11 cellular contexts compared by ENCODE assay signal in genomic region chr4:1266881-1267763, GRCh38. TPM values are rescaled to one million over a fixed set of nuclear protein-coding genes. Genes with fewer than 3 reads are reported as not detected.
DNase-seq lines count a peak whose midpoint lies in the region; ATAC-seq and FAIRE-seq lines count a peak whose summit lies in the region.
"Had no signal": no experiment of that assay in that cellular context is flagged by ENCODE, and none has a peak within 500 bp of the region (broad histone marks: within the 10 kb centered on the region; RNA-seq: fewer than 3 reads in every experiment).

No MANE protein-coding gene starts in this region.

- peaks cover 0 to 2% of the 10 kb centered on the region in 2 donors for H3K27me3 Mint-ChIP-seq in CD8-positive, alpha-beta memory T cell
- H3K27me3 Mint-ChIP-seq in activated CD4-positive, alpha-beta memory T cell treated with anti-CD3 and anti-CD28 coated beads, Interleukin-2, amount 10 ng/mL, durations not matched to agents 7 days and 5 days: no peaks in the 10 kb centered on the region
- H3K27me3 Mint-ChIP-seq in naive thymus-derived CD4-positive, alpha-beta T cell: no peaks in the 10 kb centered on the region
- H3K27me3 Mint-ChIP-seq: type B pancreatic cell had no signal

- H3K4me3 Mint-ChIP-seq in CD8-positive, alpha-beta memory T cell: peak overlapping the region; percentile 77 to 95 (median 83)
- H3K4me3 Mint-ChIP-seq in activated CD4-positive, alpha-beta memory T cell treated with anti-CD3 and anti-CD28 coated beads, Interleukin-2, amount 10 ng/mL, durations not matched to agents 7 days and 5 days: peak overlapping the region; percentile 65
- H3K4me3 Mint-ChIP-seq in naive thymus-derived CD4-positive, alpha-beta T cell: peak overlapping the region; percentile 49 to 87 (median 72)
- H3K4me3 Mint-ChIP-seq: type B pancreatic cell had no signal

- FAIRE-seq in GM18507 (lab: Jason Lieb, UNC): peak; percentile 64

- H3K27me3 ChIP-seq in CD8-positive, alpha-beta memory T cell (ENCODE audit: insufficient read depth, low read length, poor library complexity, severe bottlenecking): no peaks in the 10 kb centered on the region
- no peaks in the 10 kb centered on the region for H3K27me3 ChIP-seq in naive thymus-derived CD4-positive, alpha-beta T cell (ENCODE audit: control insufficient read depth in 2 of 2, insufficient read depth in 2 of 2, low read length in 2 of 2)
- H3K27me3 ChIP-seq: left lung, SJSA1 had no signal

- no peaks in the 10 kb centered on the region for H3K36me3 ChIP-seq in CD8-positive, alpha-beta memory T cell (ENCODE audit: insufficient read depth, low read length)
- H3K36me3 ChIP-seq in naive thymus-derived CD4-positive, alpha-beta T cell (ENCODE audit: control insufficient read depth in 2 of 3, insufficient read depth in 3 of 3, low read length in 3 of 3): no peaks in the 10 kb centered on the region
- H3K36me3 ChIP-seq: left lung, SJSA1 had no signal

- H3K27ac Mint-ChIP-seq in CD8-positive, alpha-beta memory T cell: peak overlapping the region; percentile 92 to 98 (median 95)
- peak overlapping the region; percentile 80 for H3K27ac Mint-ChIP-seq in activated CD4-positive, alpha-beta memory T cell treated with anti-CD3 and anti-CD28 coated beads, Interleukin-2, amount 10 ng/mL, durations not matched to agents 7 days and 5 days
- peak overlapping the region; percentile 40 to 96 (median 82) for H3K27ac Mint-ChIP-seq in naive thymus-derived CD4-positive, alpha-beta T cell
- H3K27ac Mint-ChIP-seq: type B pancreatic cell had no signal

- peak; percentile 73 for ATAC-seq in naive thymus-derived CD4-positive, alpha-beta T cell
- no peak for ATAC-seq in GM21381 (IDR thresholded peaks at IDR 0.05; ENCODE audit: unreplicated experiment)
- no peak for ATAC-seq in GM19035 (IDR thresholded peaks at IDR 0.05; ENCODE audit: unreplicated experiment)

- peak overlapping the region; percentile 58 for H3K4me3 ChIP-seq in CD8-positive, alpha-beta memory T cell (ENCODE audit: low read length)
- H3K4me3 ChIP-seq in naive thymus-derived CD4-positive, alpha-beta T cell (ENCODE audit: low read length): peak overlapping the region; percentile 53
- H3K4me3 ChIP-seq: left lung, SJSA1 had no signal

- H3K9me3 Mint-ChIP-seq in CD8-positive, alpha-beta memory T cell: peaks cover 0 to 5% (median 2%) of the 10 kb centered on the region in 5 donors
- peaks cover 12% of the 10 kb centered on the region for H3K9me3 Mint-ChIP-seq in activated CD4-positive, alpha-beta memory T cell treated with anti-CD3 and anti-CD28 coated beads, Interleukin-2, amount 10 ng/mL, durations not matched to agents 7 days and 5 days
- H3K9me3 Mint-ChIP-seq in naive thymus-derived CD4-positive, alpha-beta T cell: peaks cover 0 to 13% (median 3%) of the 10 kb centered on the region in 11 donors

- POLR2A ChIA-PET in CD8-positive, alpha-beta memory T cell (lab: Charles Lee): interaction anchor here (0.6 to 2.8 kb wide), 4 partner anchors 18 to 81 kb away, joined by 3 to 13 read pairs (median 3); partner anchors contain the start of gene CTBP1
- POLR2A ChIA-PET in activated CD4-positive, alpha-beta memory T cell treated with anti-CD3 and anti-CD28 coated beads, Interleukin-2, amount 10 ng/mL, durations not matched to agents 7 days and 5 days (lab: Charles Lee): interaction anchor here (0.8 to 5.7 kb wide), 11 partner anchors 16 to 593 kb away, joined by 3 to 115 read pairs (median 6); partner anchors contain the start of genes ATP5ME, CTBP1, MAEA and MYL5
- POLR2A ChIA-PET in naive thymus-derived CD4-positive, alpha-beta T cell (lab: Charles Lee): interaction anchor here (0.8 to 6.1 kb wide), 6 partner anchors 13 to 100 kb away, joined by 3 to 44 read pairs (median 8); partner anchors contain the start of genes CTBP1, MAEA and UVSSA

- H3K27ac ChIP-seq in CD8-positive, alpha-beta memory T cell (ENCODE audit: low read depth, low read length): peak overlapping the region; percentile 59
- H3K27ac ChIP-seq in naive thymus-derived CD4-positive, alpha-beta T cell (ENCODE audit: low read depth, low read length): peak overlapping the region; percentile 45
- H3K27ac ChIP-seq: left lung, SJSA1 had no signal

- peak in 2 of 5 donors; percentile 17 to 64 for DNase-seq in CD8-positive, alpha-beta memory T cell
- DNase-seq in GM18507 (ENCODE audit: extremely low spot score, insufficient read length, low read depth) (no peak), NCI-H1694 treated with DMSO at 0.1 percent for 48 hours (lab: John Stamatoyannopoulos, UW) (no peak), DMS 273 treated with DMSO at 0.1 percent for 48 hours (lab: John Stamatoyannopoulos, UW) (no peak)
- DNase-seq in activated CD4-positive, alpha-beta memory T cell treated with anti-CD3 and anti-CD28 coated beads, Interleukin-2, amount 10 ng/mL, durations not matched to agents 7 days and 5 days: no peak
- peak in 5 of 9 donors; percentile 36 to 59 (median 48) for DNase-seq in naive thymus-derived CD4-positive, alpha-beta T cell

- peaks cover 0 to 5% (median 0%) of the 10 kb centered on the region in 3 donors for H3K36me3 Mint-ChIP-seq in CD8-positive, alpha-beta memory T cell
- H3K36me3 Mint-ChIP-seq in activated CD4-positive, alpha-beta memory T cell treated with anti-CD3 and anti-CD28 coated beads, Interleukin-2, amount 10 ng/mL, durations not matched to agents 7 days and 5 days (ENCODE audit: low read depth): peaks cover 18% of the 10 kb centered on the region
- H3K36me3 Mint-ChIP-seq in naive thymus-derived CD4-positive, alpha-beta T cell: peaks cover 0 to 33% (median 4%) of the 10 kb centered on the region in 5 donors

- H3K4me1 ChIP-seq in CD8-positive, alpha-beta memory T cell (ENCODE audit: insufficient read depth, low read length): peaks cover 8% of the 10 kb centered on the region
- peaks cover 0 to 7% of the 10 kb centered on the region in 2 donors for H3K4me1 ChIP-seq in naive thymus-derived CD4-positive, alpha-beta T cell (ENCODE audit: control insufficient read depth in 2 of 2, insufficient read depth in 2 of 2, low read length in 2 of 2)
- H3K4me1 ChIP-seq: left lung, SJSA1 had no signal

- peaks cover 7% of the 10 kb centered on the region for H3K9me3 ChIP-seq in CD8-positive, alpha-beta memory T cell (ENCODE audit: low read length)
- H3K9me3 ChIP-seq in naive thymus-derived CD4-positive, alpha-beta T cell (ENCODE audit: control insufficient read depth in 2 of 3, low read length in 3 of 3): no peaks in the 10 kb centered on the region
- H3K9me3 ChIP-seq: SJSA1 had no signal

- CTCF ChIA-PET in CD8-positive, alpha-beta memory T cell (lab: Charles Lee): interaction anchor here (0.6 to 4.6 kb wide), 21 partner anchors 10 to 525 kb away, joined by 3 to 48 read pairs (median 4); partner anchors contain the start of genes CTBP1, MAEA, SLBP and UVSSA
- CTCF ChIA-PET in activated CD4-positive, alpha-beta memory T cell treated with anti-CD3 and anti-CD28 coated beads, Interleukin-2, amount 10 ng/mL, durations not matched to agents 7 days and 5 days (lab: Charles Lee): interaction anchor here (0.7 to 6.2 kb wide), 17 partner anchors 10 to 143 kb away, joined by 3 to 63 read pairs (median 8); partner anchors contain the start of genes CTBP1, MAEA and UVSSA
- CTCF ChIA-PET in naive thymus-derived CD4-positive, alpha-beta T cell (lab: Charles Lee): interaction anchor here (0.6 to 5.0 kb wide), 12 partner anchors 9 to 525 kb away, joined by 3 to 43 read pairs (median 6); partner anchors contain the start of genes CTBP1 and UVSSA

- peaks cover 10 to 15% (median 11%) of the 10 kb centered on the region in 3 donors for H3K4me1 Mint-ChIP-seq in CD8-positive, alpha-beta memory T cell
- peaks cover 21% of the 10 kb centered on the region for H3K4me1 Mint-ChIP-seq in activated CD4-positive, alpha-beta memory T cell treated with anti-CD3 and anti-CD28 coated beads, Interleukin-2, amount 10 ng/mL, durations not matched to agents 7 days and 5 days
- H3K4me1 Mint-ChIP-seq in naive thymus-derived CD4-positive, alpha-beta T cell: peaks cover 8 to 22% (median 15%) of the 10 kb centered on the region in 7 donors

- intact Hi-C loops in naive thymus-derived CD4-positive, alpha-beta T cell (cut with micrococcal nuclease): loop anchor here (1.0 to 10.0 kb wide), 5 partner anchors 18 to 1022 kb away; partner anchors contain the start of genes CTBP1 (in 1 of the 2), MAEA (in 1 of the 2) and UVSSA (in 1 of the 2)

RNA-seq across cellular contexts. Expression of gene CTBP1, which starts 18.2 kb away (rescaled TPM):
- 100 to 1,000 TPM; 139 to 149 TPM for total RNA-seq in CD8-positive, alpha-beta memory T cell
- 88.1 TPM for polyA plus RNA-seq in CD8-positive, alpha-beta memory T cell
- total RNA-seq in activated CD4-positive, alpha-beta memory T cell treated with anti-CD3 and anti-CD28 coated beads, Interleukin-2, amount 10 ng/mL, durations not matched to agents 7 days and 5 days: 100 to 1,000 TPM; 209 to 221 TPM
- total RNA-seq in naive thymus-derived CD4-positive, alpha-beta T cell: 100 to 1,000 TPM; 177 to 233 (median 200) TPM
- 10 to 100 TPM; 57.2 to 79.2 TPM for polyA plus RNA-seq in naive thymus-derived CD4-positive, alpha-beta T cell

RNA-seq across cellular contexts. Expression of gene MAEA, which starts 22.6 kb away (rescaled TPM):
- total RNA-seq in CD8-positive, alpha-beta memory T cell: 10 to 100 TPM; 59.4 to 63.8 TPM
- polyA plus RNA-seq in CD8-positive, alpha-beta memory T cell: 75.3 TPM
- total RNA-seq in activated CD4-positive, alpha-beta memory T cell treated with anti-CD3 and anti-CD28 coated beads, Interleukin-2, amount 10 ng/mL, durations not matched to agents 7 days and 5 days: 10 to 100 TPM; 61.6 to 64.1 TPM
- total RNA-seq in naive thymus-derived CD4-positive, alpha-beta T cell: 10 to 100 TPM; 56.2 to 92.2 (median 79.4) TPM
- polyA plus RNA-seq in naive thymus-derived CD4-positive, alpha-beta T cell: 10 to 100 TPM; 45.3 to 88.5 TPM

Comparison
In these comparisons a context has a peak if more than half of its experiments do, and no peak if none do; other contexts are left out.
1. DNase-seq: peak in naive thymus-derived CD4-positive, alpha-beta T cell (5 of 9); none in GM18507 (single experiment), activated CD4-positive, alpha-beta memory T cell treated with anti-CD3 and anti-CD28 coated beads, Interleukin-2, amount 10 ng/mL, durations not matched to agents 7 days and 5 days (single experiment), NCI-H1694 treated with DMSO at 0.1 percent for 48 hours (single experiment) and DMS 273 treated with DMSO at 0.1 percent for 48 hours (single experiment).
2. Peak in every context shown above with its lines, with median percentiles within 50 percentile points of each other: H3K27ac Mint-ChIP-seq and H3K4me3 Mint-ChIP-seq.